In genomic region chr2:198136142-198136541, GRCh38 we compare ENCODE assay signal across 33 cellular contexts.
"Had no signal": no experiment of that assay in that cellular context is flagged by ENCODE, and none has a peak within 500 bp of the region (broad histone marks: within the 10 kb centered on the region; RNA-seq: fewer than 3 reads in every experiment).

No MANE protein-coding gene starts in this region.

- H3K9me3 Mint-ChIP-seq: activated naive CD4-positive, alpha-beta T cell treated with anti-CD3 and anti-CD28 coated beads, Interleukin-2, amount 50 U/mL, for 24 hours; activated naive CD8-positive, alpha-beta T cell treated with anti-CD3 and anti-CD28 coated beads for 36 hours; activated naive CD8-positive, alpha-beta T cell treated with anti-CD3 and anti-CD28 coated beads, Interleukin-2, amount 50 U/mL, for 24 hours; activated T-cell treated with anti-CD3 and anti-CD28 coated beads, Interleukin-2, amount 50 U/mL, for 4 hours; activated T-helper 2 cell treated with anti-CD3 and anti-CD28 coated beads, Interferon-gamma antibody, Interleukin-2, Interleukin-4, amounts not matched to agents 10 μg/mL and 5 μg/mL and 100 μg/mL, durations not matched to agents 14 hours and 24 hours and 36 hours; effector memory CD8-positive, alpha-beta T cell; T-helper 2 cell treated with Interferon-gamma antibody and Interleukin-4, amounts not matched to agents 5 μg/mL and 100 μg/mL, for 36 hours had no signal

- H3K36me3 Mint-ChIP-seq: activated naive CD8-positive, alpha-beta T cell treated with anti-CD3 and anti-CD28 coated beads for 36 hours had no signal

- H3K4me3 ChIP-seq: adrenal gland, body of pancreas, coronary artery, esophagus muscularis mucosa, gastrocnemius medialis had no signal

- H3K27ac ChIP-seq: adrenal gland, body of pancreas, coronary artery, esophagus muscularis mucosa, foreskin keratinocyte, gastrocnemius medialis, WERI-Rb-1 had no signal

- H3K4me1 Mint-ChIP-seq: activated B cell treated with CpG ODN at 0.5 μM for 24 hours; activated naive CD4-positive, alpha-beta T cell treated with anti-CD3 and anti-CD28 coated beads, Interleukin-2, amount 50 U/mL, for 24 hours; activated naive CD8-positive, alpha-beta T cell treated with anti-CD3 and anti-CD28 coated beads for 36 hours; activated naive CD8-positive, alpha-beta T cell treated with anti-CD3 and anti-CD28 coated beads, Interleukin-2, amount 50 U/mL, for 24 hours had no signal

- H3K4me3 Mint-ChIP-seq: activated B cell treated with CpG ODN at 0.5 μM for 24 hours; activated CD8-positive, alpha-beta T cell treated with anti-CD3 and anti-CD28 coated beads for 36 hours; activated naive CD4-positive, alpha-beta T cell treated with anti-CD3 and anti-CD28 coated beads for 36 hours; activated naive CD4-positive, alpha-beta T cell treated with anti-CD3 and anti-CD28 coated beads, Interleukin-2, amount 50 U/mL, for 24 hours; activated naive CD8-positive, alpha-beta T cell treated with anti-CD3 and anti-CD28 coated beads for 36 hours; activated naive CD8-positive, alpha-beta T cell treated with anti-CD3 and anti-CD28 coated beads, Interleukin-2, amount 50 U/mL, for 24 hours; activated T-cell treated with anti-CD3 and anti-CD28 coated beads, Interleukin-2, amount 50 U/mL, for 4 hours; dendritic cell treated with granulocyte-macrophage colony-stimulating factor and Interleukin-4, amounts not matched to agents 40 ng/mL and 50 ng/mL, for 4 days; effector memory CD8-positive, alpha-beta T cell; T-helper 17 cell; T-helper 2 cell treated with Interferon-gamma antibody and Interleukin-4, amounts not matched to agents 5 μg/mL and 100 μg/mL, for 36 hours had no signal

- H3K4me1 ChIP-seq: body of pancreas, foreskin keratinocyte, gastrocnemius medialis had no signal

- H3K36me3 ChIP-seq: adrenal gland, esophagus muscularis mucosa, gastrocnemius medialis, WERI-Rb-1 had no signal

- DNase-seq: activated B cell treated with CpG ODN at 0.5 μM for 24 hours; activated CD4-positive, alpha-beta T cell treated with anti-CD3 and anti-CD28 coated beads for 48 hours; activated CD4-positive, alpha-beta T cell treated with anti-CD3 and anti-CD28 coated beads, Interleukin-2, amount 50 U/mL, for 1 hour; activated CD4-positive, alpha-beta T cell treated with anti-CD3 and anti-CD28 coated beads, Interleukin-2, amount 50 U/mL, for 48 hours; activated CD8-positive, alpha-beta memory T cell treated with anti-CD3 and anti-CD28 coated beads for 24 hours; activated CD8-positive, alpha-beta T cell treated with anti-CD3 and anti-CD28 coated beads for 36 hours; activated effector memory CD4-positive, alpha-beta T cell treated with anti-CD3 and anti-CD28 coated beads, Interleukin-2, amount 50 U/mL, for 16 hours; activated naive CD4-positive, alpha-beta T cell treated with anti-CD3 and anti-CD28 coated beads for 36 hours; activated naive CD8-positive, alpha-beta T cell treated with anti-CD3 and anti-CD28 coated beads for 36 hours; activated naive CD8-positive, alpha-beta T cell treated with anti-CD3 and anti-CD28 coated beads, Interleukin-2, amount 50 U/mL, for 24 hours; activated T-cell treated with anti-CD3 and anti-CD28 coated beads, Interleukin-2, amount 50 U/mL, for 4 hours; adrenal gland; aorta; body of pancreas; central memory CD4-positive, alpha-beta T cell; cerebellar nuclear complex; effector CD4-positive, alpha-beta T cell; effector memory CD8-positive, alpha-beta T cell; erythroblast; gastrocnemius medialis; SW 1271; T-helper 1 cell; T-helper 17 cell; T1000 had no signal

- H3K27me3 ChIP-seq: adrenal gland, body of pancreas, esophagus muscularis mucosa, foreskin keratinocyte, gastrocnemius medialis had no signal

- H3K27ac Mint-ChIP-seq: activated B cell treated with CpG ODN at 0.5 μM for 24 hours; activated CD8-positive, alpha-beta T cell treated with anti-CD3 and anti-CD28 coated beads for 36 hours; activated naive CD4-positive, alpha-beta T cell treated with anti-CD3 and anti-CD28 coated beads for 36 hours; activated naive CD4-positive, alpha-beta T cell treated with anti-CD3 and anti-CD28 coated beads, Interleukin-2, amount 50 U/mL, for 24 hours; activated naive CD8-positive, alpha-beta T cell treated with anti-CD3 and anti-CD28 coated beads for 36 hours; activated naive CD8-positive, alpha-beta T cell treated with anti-CD3 and anti-CD28 coated beads, Interleukin-2, amount 50 U/mL, for 24 hours; activated T-helper 2 cell treated with anti-CD3 and anti-CD28 coated beads, Interferon-gamma antibody, Interleukin-2, Interleukin-4, amounts not matched to agents 10 μg/mL and 5 μg/mL and 100 μg/mL, durations not matched to agents 14 hours and 24 hours and 36 hours; dendritic cell treated with granulocyte-macrophage colony-stimulating factor and Interleukin-4, amounts not matched to agents 40 ng/mL and 50 ng/mL, for 4 days; effector memory CD8-positive, alpha-beta T cell; T-helper 17 cell; T-helper 2 cell treated with Interferon-gamma antibody and Interleukin-4, amounts not matched to agents 5 μg/mL and 100 μg/mL, for 36 hours had no signal

- H3K27me3 Mint-ChIP-seq: activated B cell treated with CpG ODN at 0.5 μM for 24 hours; activated CD8-positive, alpha-beta T cell treated with anti-CD3 and anti-CD28 coated beads for 36 hours; activated naive CD4-positive, alpha-beta T cell treated with anti-CD3 and anti-CD28 coated beads, Interleukin-2, amount 50 U/mL, for 24 hours; activated naive CD8-positive, alpha-beta T cell treated with anti-CD3 and anti-CD28 coated beads for 36 hours; activated naive CD8-positive, alpha-beta T cell treated with anti-CD3 and anti-CD28 coated beads, Interleukin-2, amount 50 U/mL, for 24 hours; dendritic cell treated with granulocyte-macrophage colony-stimulating factor and Interleukin-4, amounts not matched to agents 40 ng/mL and 50 ng/mL, for 4 days; effector memory CD8-positive, alpha-beta T cell had no signal

- H3K9me3 ChIP-seq: adrenal gland, body of pancreas, esophagus muscularis mucosa, gastrocnemius medialis had no signal

- ATAC-seq: activated CD4-positive, CD25-positive, alpha-beta regulatory T cell treated with anti-CD3 and anti-CD28 coated beads, Interleukin-2, amount 50 U/mL, for 24 hours; activated CD8-positive, alpha-beta T cell treated with anti-CD3 and anti-CD28 coated beads for 36 hours; activated naive CD8-positive, alpha-beta T cell treated with anti-CD3 and anti-CD28 coated beads, Interleukin-2, amount 50 U/mL, for 24 hours; activated T-cell treated with anti-CD3 and anti-CD28 coated beads, Interleukin-2, amount 50 U/mL, for 4 hours; body of pancreas; effector memory CD8-positive, alpha-beta T cell; gastrocnemius medialis; T-helper 17 cell had no signal
